Comparison of ENCODE assay signal across 34 cellular contexts in the genomic region with DNA sequence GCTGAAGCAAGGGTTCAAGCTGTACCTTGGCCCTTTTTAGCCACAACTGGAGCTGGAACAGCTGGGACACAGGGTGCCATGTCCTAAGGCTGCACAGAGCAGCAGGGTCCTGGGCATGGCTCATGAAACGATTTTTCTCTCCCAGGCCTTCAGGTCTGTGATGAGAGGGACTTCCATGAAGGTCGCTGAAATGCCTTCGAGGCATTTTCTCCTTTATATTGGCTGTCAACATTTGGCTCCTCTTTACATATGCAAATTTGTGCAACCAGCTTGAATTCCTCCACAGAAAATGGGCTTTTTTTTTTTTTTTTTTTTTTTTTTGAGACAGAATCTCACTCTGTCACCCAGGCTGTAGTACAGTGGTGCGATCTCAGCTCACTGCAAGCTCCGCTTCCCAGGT.
"Had no signal": no experiment of that assay in that cellular context is flagged by ENCODE, and none has a peak within 500 bp of the region (broad histone marks: within the 10 kb centered on the region; RNA-seq: fewer than 3 reads in every experiment).

No MANE protein-coding gene starts in this region.

- H3K27ac Mint-ChIP-seq: activated CD4-positive, alpha-beta memory T cell treated with anti-CD3 and anti-CD28 coated beads, Interleukin-2, amount 10 ng/mL, durations not matched to agents 7 days and 5 days; activated CD4-positive, alpha-beta T cell treated with anti-CD3 and anti-CD28 coated beads for 36 hours; activated CD4-positive, alpha-beta T cell treated with anti-CD3 and anti-CD28 coated beads, Interleukin-2, amount 10 ng/mL, durations not matched to agents 7 days and 5 days; activated CD8-positive, alpha-beta memory T cell treated with anti-CD3 and anti-CD28 coated beads, Interleukin-2, amount 10 ng/mL, durations not matched to agents 7 days and 5 days; activated CD8-positive, alpha-beta T cell treated with anti-CD3 and anti-CD28 coated beads, Interleukin-2, amount 10 ng/mL, durations not matched to agents 7 days and 5 days; activated naive CD4-positive, alpha-beta T cell treated with anti-CD3 and anti-CD28 coated beads, Interleukin-2, amount 10 ng/mL, durations not matched to agents 7 days and 5 days; activated naive CD4-positive, alpha-beta T cell treated with anti-CD3 and anti-CD28 coated beads, Interleukin-2, amount 50 U/mL, for 24 hours; activated naive CD8-positive, alpha-beta T cell; activated naive CD8-positive, alpha-beta T cell treated with anti-CD3 and anti-CD28 coated beads, Interleukin-2, amount 10 ng/mL, durations not matched to agents 7 days and 5 days; activated naive CD8-positive, alpha-beta T cell treated with anti-CD3 and anti-CD28 coated beads, Interleukin-2, amount 50 U/mL, for 24 hours; activated T-cell treated with anti-CD3 and anti-CD28 coated beads, Interleukin-2, amount 50 U/mL, for 24 hours; activated T-helper 2 cell treated with anti-CD3 and anti-CD28 coated beads, Interferon-gamma antibody, Interleukin-2, Interleukin-4, amounts not matched to agents 10 μg/mL and 5 μg/mL and 100 μg/mL, durations not matched to agents 14 hours and 24 hours and 36 hours; T-helper 1 cell treated with Interleukin-12 subunit alpha and Interleukin-12 subunit beta and Interleukin-4 antibody, amounts not matched to agents 30 μg/mL and 1 μg/mL, for 36 hours; T-helper 2 cell treated with Interferon-gamma antibody and Interleukin-4, amounts not matched to agents 5 μg/mL and 100 μg/mL, for 36 hours had no signal

- ATAC-seq: activated CD4-positive, alpha-beta T cell treated with anti-CD3 and anti-CD28 coated beads for 36 hours; activated CD4-positive, CD25-positive, alpha-beta regulatory T cell treated with anti-CD3 and anti-CD28 coated beads, Interleukin-2, amount 50 U/mL, for 24 hours; activated CD8-positive, alpha-beta memory T cell treated with anti-CD3 and anti-CD28 coated beads, Interleukin-2, amount 10 ng/mL, durations not matched to agents 7 days and 5 days; activated CD8-positive, alpha-beta T cell treated with anti-CD3 and anti-CD28 coated beads, Interleukin-2, amount 10 ng/mL, durations not matched to agents 7 days and 5 days; activated naive CD8-positive, alpha-beta T cell treated with anti-CD3 and anti-CD28 coated beads, Interleukin-2, amount 50 U/mL, for 24 hours; body of pancreas had no signal

- H3K4me3 Mint-ChIP-seq: activated CD4-positive, alpha-beta memory T cell treated with anti-CD3 and anti-CD28 coated beads, Interleukin-2, amount 10 ng/mL, durations not matched to agents 7 days and 5 days; activated CD4-positive, alpha-beta T cell treated with anti-CD3 and anti-CD28 coated beads for 36 hours; activated CD4-positive, alpha-beta T cell treated with anti-CD3 and anti-CD28 coated beads, Interleukin-2, amount 10 ng/mL, durations not matched to agents 7 days and 5 days; activated CD8-positive, alpha-beta memory T cell treated with anti-CD3 and anti-CD28 coated beads, Interleukin-2, amount 10 ng/mL, durations not matched to agents 7 days and 5 days; activated CD8-positive, alpha-beta T cell treated with anti-CD3 and anti-CD28 coated beads, Interleukin-2, amount 10 ng/mL, durations not matched to agents 7 days and 5 days; activated naive CD4-positive, alpha-beta T cell treated with anti-CD3 and anti-CD28 coated beads, Interleukin-2, amount 10 ng/mL, durations not matched to agents 7 days and 5 days; activated naive CD4-positive, alpha-beta T cell treated with anti-CD3 and anti-CD28 coated beads, Interleukin-2, amount 50 U/mL, for 24 hours; activated naive CD8-positive, alpha-beta T cell; activated naive CD8-positive, alpha-beta T cell treated with anti-CD3 and anti-CD28 coated beads, Interleukin-2, amount 10 ng/mL, durations not matched to agents 7 days and 5 days; activated naive CD8-positive, alpha-beta T cell treated with anti-CD3 and anti-CD28 coated beads, Interleukin-2, amount 50 U/mL, for 24 hours; activated T-cell treated with anti-CD3 and anti-CD28 coated beads, Interleukin-2, amount 50 U/mL, for 24 hours; T-helper 1 cell treated with Interleukin-12 subunit alpha and Interleukin-12 subunit beta and Interleukin-4 antibody, amounts not matched to agents 30 μg/mL and 1 μg/mL, for 36 hours; T-helper 2 cell treated with Interferon-gamma antibody and Interleukin-4, amounts not matched to agents 5 μg/mL and 100 μg/mL, for 36 hours had no signal

- H3K4me1 ChIP-seq: body of pancreas, breast epithelium had no signal

- H3K36me3 ChIP-seq: brain microvascular endothelial cell, breast epithelium had no signal

- H3K4me1 Mint-ChIP-seq: activated CD4-positive, alpha-beta memory T cell treated with anti-CD3 and anti-CD28 coated beads, Interleukin-2, amount 10 ng/mL, durations not matched to agents 7 days and 5 days; activated CD4-positive, alpha-beta T cell treated with anti-CD3 and anti-CD28 coated beads for 36 hours; activated CD4-positive, alpha-beta T cell treated with anti-CD3 and anti-CD28 coated beads, Interleukin-2, amount 10 ng/mL, durations not matched to agents 7 days and 5 days; activated CD8-positive, alpha-beta memory T cell treated with anti-CD3 and anti-CD28 coated beads, Interleukin-2, amount 10 ng/mL, durations not matched to agents 7 days and 5 days; activated naive CD4-positive, alpha-beta T cell treated with anti-CD3 and anti-CD28 coated beads, Interleukin-2, amount 10 ng/mL, durations not matched to agents 7 days and 5 days; activated naive CD4-positive, alpha-beta T cell treated with anti-CD3 and anti-CD28 coated beads, Interleukin-2, amount 50 U/mL, for 24 hours; activated naive CD8-positive, alpha-beta T cell treated with anti-CD3 and anti-CD28 coated beads, Interleukin-2, amount 10 ng/mL, durations not matched to agents 7 days and 5 days; activated naive CD8-positive, alpha-beta T cell treated with anti-CD3 and anti-CD28 coated beads, Interleukin-2, amount 50 U/mL, for 24 hours had no signal

- H3K27me3 ChIP-seq: body of pancreas, brain microvascular endothelial cell had no signal

- H3K4me3 ChIP-seq: body of pancreas, breast epithelium had no signal

- DNase-seq: activated CD4-positive, alpha-beta memory T cell treated with anti-CD3 and anti-CD28 coated beads, Interleukin-2, amount 10 ng/mL, durations not matched to agents 7 days and 5 days; activated CD4-positive, alpha-beta T cell treated with anti-CD3 and anti-CD28 coated beads for 1 hour; activated CD4-positive, alpha-beta T cell treated with anti-CD3 and anti-CD28 coated beads for 36 hours; activated CD4-positive, alpha-beta T cell treated with anti-CD3 and anti-CD28 coated beads for 48 hours; activated CD4-positive, alpha-beta T cell treated with anti-CD3 and anti-CD28 coated beads, Interleukin-2, amount 10 ng/mL, durations not matched to agents 7 days and 5 days; activated CD4-positive, alpha-beta T cell treated with anti-CD3 and anti-CD28 coated beads, Interleukin-2, amount 50 U/mL, for 48 hours; activated CD4-positive, CD25-positive, alpha-beta regulatory T cell; activated CD8-positive, alpha-beta memory T cell treated with anti-CD3 and anti-CD28 coated beads for 24 hours; activated CD8-positive, alpha-beta memory T cell treated with anti-CD3 and anti-CD28 coated beads, Interleukin-2, amount 10 ng/mL, durations not matched to agents 7 days and 5 days; activated CD8-positive, alpha-beta memory T cell treated with anti-CD3 and anti-CD28 coated beads, Interleukin-2, amount 50 U/mL, for 48 hours; activated CD8-positive, alpha-beta T cell treated with anti-CD3 and anti-CD28 coated beads, Interleukin-2, amount 10 ng/mL, durations not matched to agents 7 days and 5 days; activated effector memory CD4-positive, alpha-beta T cell treated with Interleukin-2 at 50 U/mL for 16 hours; activated gamma-delta T cell; activated naive CD4-positive, alpha-beta T cell treated with anti-CD3 and anti-CD28 coated beads, Interleukin-2, amount 10 ng/mL, durations not matched to agents 7 days and 5 days; activated naive CD4-positive, alpha-beta T cell treated with Interleukin-2 at 50 U/mL for 16 hours; activated naive CD8-positive, alpha-beta T cell treated with anti-CD3 and anti-CD28 coated beads, Interleukin-2, amount 10 ng/mL, durations not matched to agents 7 days and 5 days; activated naive CD8-positive, alpha-beta T cell treated with anti-CD3 and anti-CD28 coated beads, Interleukin-2, amount 50 U/mL, for 24 hours; activated T-cell treated with anti-CD3 and anti-CD28 coated beads, Interleukin-2, amount 50 U/mL, for 24 hours; activated T-cell treated with anti-CD3 and anti-CD28 coated beads, Interleukin-2, amount 50 U/mL, for 48 hours; amygdala; aorta; body of pancreas; brain microvascular endothelial cell; central memory CD4-positive, alpha-beta T cell; T-helper 2 cell; T-helper 9 cell had no signal

- H3K27me3 Mint-ChIP-seq: activated CD4-positive, alpha-beta memory T cell treated with anti-CD3 and anti-CD28 coated beads, Interleukin-2, amount 10 ng/mL, durations not matched to agents 7 days and 5 days; activated CD4-positive, alpha-beta T cell treated with anti-CD3 and anti-CD28 coated beads for 36 hours; activated CD4-positive, alpha-beta T cell treated with anti-CD3 and anti-CD28 coated beads, Interleukin-2, amount 10 ng/mL, durations not matched to agents 7 days and 5 days; activated CD8-positive, alpha-beta memory T cell treated with anti-CD3 and anti-CD28 coated beads, Interleukin-2, amount 10 ng/mL, durations not matched to agents 7 days and 5 days; activated naive CD4-positive, alpha-beta T cell treated with anti-CD3 and anti-CD28 coated beads, Interleukin-2, amount 10 ng/mL, durations not matched to agents 7 days and 5 days; activated naive CD4-positive, alpha-beta T cell treated with anti-CD3 and anti-CD28 coated beads, Interleukin-2, amount 50 U/mL, for 24 hours; activated naive CD8-positive, alpha-beta T cell; activated naive CD8-positive, alpha-beta T cell treated with anti-CD3 and anti-CD28 coated beads, Interleukin-2, amount 10 ng/mL, durations not matched to agents 7 days and 5 days; activated naive CD8-positive, alpha-beta T cell treated with anti-CD3 and anti-CD28 coated beads, Interleukin-2, amount 50 U/mL, for 24 hours had no signal

- H3K36me3 Mint-ChIP-seq: activated CD8-positive, alpha-beta memory T cell treated with anti-CD3 and anti-CD28 coated beads, Interleukin-2, amount 10 ng/mL, durations not matched to agents 7 days and 5 days; activated naive CD4-positive, alpha-beta T cell treated with anti-CD3 and anti-CD28 coated beads, Interleukin-2, amount 10 ng/mL, durations not matched to agents 7 days and 5 days; activated naive CD4-positive, alpha-beta T cell treated with anti-CD3 and anti-CD28 coated beads, Interleukin-2, amount 50 U/mL, for 24 hours; activated naive CD8-positive, alpha-beta T cell; activated naive CD8-positive, alpha-beta T cell treated with anti-CD3 and anti-CD28 coated beads, Interleukin-2, amount 10 ng/mL, durations not matched to agents 7 days and 5 days had no signal

- H3K9me3 ChIP-seq: body of pancreas, breast epithelium had no signal

- H3K27ac ChIP-seq: body of pancreas, brain microvascular endothelial cell, breast epithelium, VCaP had no signal

- H3K9me3 Mint-ChIP-seq: activated naive CD4-positive, alpha-beta T cell treated with anti-CD3 and anti-CD28 coated beads, Interleukin-2, amount 50 U/mL, for 24 hours; activated naive CD8-positive, alpha-beta T cell treated with anti-CD3 and anti-CD28 coated beads, Interleukin-2, amount 10 ng/mL, durations not matched to agents 7 days and 5 days; activated naive CD8-positive, alpha-beta T cell treated with anti-CD3 and anti-CD28 coated beads, Interleukin-2, amount 50 U/mL, for 24 hours had no signal
